ENCODE assay signal across 41 cellular contexts in genomic region chr12:7782055-7782454, GRCh38. TPM values are rescaled to one million over a fixed set of nuclear protein-coding genes. Genes with fewer than 3 reads are reported as not detected.
"Had no signal": no experiment of that assay in that cellular context is flagged by ENCODE, and none has a peak within 500 bp of the region (broad histone marks: within the 10 kb centered on the region; RNA-seq: fewer than 3 reads in every experiment).

No MANE protein-coding gene starts in this region.

- DNase-seq: activated CD4-positive, alpha-beta memory T cell treated with anti-CD3 and anti-CD28 coated beads, Interleukin-2, amount 10 ng/mL, durations not matched to agents 7 days and 5 days; activated CD4-positive, alpha-beta T cell treated with anti-CD3 and anti-CD28 coated beads for 1 hour; activated CD4-positive, alpha-beta T cell treated with anti-CD3 and anti-CD28 coated beads for 36 hours; activated CD4-positive, alpha-beta T cell treated with anti-CD3 and anti-CD28 coated beads for 48 hours; activated CD4-positive, alpha-beta T cell treated with anti-CD3 and anti-CD28 coated beads, Interleukin-2, amount 10 ng/mL, durations not matched to agents 7 days and 5 days; activated CD4-positive, alpha-beta T cell treated with anti-CD3 and anti-CD28 coated beads, Interleukin-2, amount 50 U/mL, for 48 hours; activated CD4-positive, CD25-positive, alpha-beta regulatory T cell; activated CD8-positive, alpha-beta memory T cell treated with anti-CD3 and anti-CD28 coated beads for 24 hours; activated CD8-positive, alpha-beta memory T cell treated with anti-CD3 and anti-CD28 coated beads, Interleukin-2, amount 10 ng/mL, durations not matched to agents 7 days and 5 days; activated CD8-positive, alpha-beta memory T cell treated with anti-CD3 and anti-CD28 coated beads, Interleukin-2, amount 50 U/mL, for 48 hours; activated CD8-positive, alpha-beta T cell treated with anti-CD3 and anti-CD28 coated beads, Interleukin-2, amount 10 ng/mL, durations not matched to agents 7 days and 5 days; activated effector memory CD4-positive, alpha-beta T cell treated with Interleukin-2 at 50 U/mL for 16 hours; activated gamma-delta T cell; activated naive CD4-positive, alpha-beta T cell treated with anti-CD3 and anti-CD28 coated beads, Interleukin-2, amount 10 ng/mL, durations not matched to agents 7 days and 5 days; activated naive CD4-positive, alpha-beta T cell treated with Interleukin-2 at 50 U/mL for 16 hours; activated naive CD8-positive, alpha-beta T cell treated with anti-CD3 and anti-CD28 coated beads, Interleukin-2, amount 10 ng/mL, durations not matched to agents 7 days and 5 days; activated naive CD8-positive, alpha-beta T cell treated with anti-CD3 and anti-CD28 coated beads, Interleukin-2, amount 50 U/mL, for 24 hours; activated T-cell treated with anti-CD3 and anti-CD28 coated beads, Interleukin-2, amount 50 U/mL, for 24 hours; activated T-cell treated with anti-CD3 and anti-CD28 coated beads, Interleukin-2, amount 50 U/mL, for 48 hours; amygdala; anterior cingulate cortex; caudate nucleus; cerebellar nuclear complex; T-helper 1 cell; T-helper 2 cell; T-helper 9 cell had no signal

- H3K27ac Mint-ChIP-seq: activated CD4-positive, alpha-beta memory T cell treated with anti-CD3 and anti-CD28 coated beads, Interleukin-2, amount 10 ng/mL, durations not matched to agents 7 days and 5 days; activated CD4-positive, alpha-beta T cell treated with anti-CD3 and anti-CD28 coated beads for 36 hours; activated CD4-positive, alpha-beta T cell treated with anti-CD3 and anti-CD28 coated beads, Interleukin-2, amount 10 ng/mL, durations not matched to agents 7 days and 5 days; activated CD8-positive, alpha-beta memory T cell treated with anti-CD3 and anti-CD28 coated beads, Interleukin-2, amount 10 ng/mL, durations not matched to agents 7 days and 5 days; activated CD8-positive, alpha-beta T cell treated with anti-CD3 and anti-CD28 coated beads, Interleukin-2, amount 10 ng/mL, durations not matched to agents 7 days and 5 days; activated naive CD4-positive, alpha-beta T cell treated with anti-CD3 and anti-CD28 coated beads, Interleukin-2, amount 10 ng/mL, durations not matched to agents 7 days and 5 days; activated naive CD4-positive, alpha-beta T cell treated with anti-CD3 and anti-CD28 coated beads, Interleukin-2, amount 50 U/mL, for 24 hours; activated naive CD8-positive, alpha-beta T cell; activated naive CD8-positive, alpha-beta T cell treated with anti-CD3 and anti-CD28 coated beads, Interleukin-2, amount 10 ng/mL, durations not matched to agents 7 days and 5 days; activated naive CD8-positive, alpha-beta T cell treated with anti-CD3 and anti-CD28 coated beads, Interleukin-2, amount 50 U/mL, for 24 hours; activated T-cell treated with anti-CD3 and anti-CD28 coated beads, Interleukin-2, amount 50 U/mL, for 24 hours; activated T-helper 2 cell treated with anti-CD3 and anti-CD28 coated beads, Interferon-gamma antibody, Interleukin-2, Interleukin-4, amounts not matched to agents 10 μg/mL and 5 μg/mL and 100 μg/mL, durations not matched to agents 14 hours and 24 hours and 36 hours; brain; T-helper 1 cell treated with Interleukin-12 subunit alpha and Interleukin-12 subunit beta and Interleukin-4 antibody, amounts not matched to agents 30 μg/mL and 1 μg/mL, for 36 hours; T-helper 2 cell treated with Interferon-gamma antibody and Interleukin-4, amounts not matched to agents 5 μg/mL and 100 μg/mL, for 36 hours had no signal

- H3K27ac ChIP-seq: ascending aorta, cardiac muscle cell, VCaP had no signal

- H3K4me3 Mint-ChIP-seq: activated CD4-positive, alpha-beta memory T cell treated with anti-CD3 and anti-CD28 coated beads, Interleukin-2, amount 10 ng/mL, durations not matched to agents 7 days and 5 days; activated CD4-positive, alpha-beta T cell treated with anti-CD3 and anti-CD28 coated beads for 36 hours; activated CD4-positive, alpha-beta T cell treated with anti-CD3 and anti-CD28 coated beads, Interleukin-2, amount 10 ng/mL, durations not matched to agents 7 days and 5 days; activated CD8-positive, alpha-beta memory T cell treated with anti-CD3 and anti-CD28 coated beads, Interleukin-2, amount 10 ng/mL, durations not matched to agents 7 days and 5 days; activated CD8-positive, alpha-beta T cell treated with anti-CD3 and anti-CD28 coated beads, Interleukin-2, amount 10 ng/mL, durations not matched to agents 7 days and 5 days; activated naive CD4-positive, alpha-beta T cell treated with anti-CD3 and anti-CD28 coated beads, Interleukin-2, amount 10 ng/mL, durations not matched to agents 7 days and 5 days; activated naive CD4-positive, alpha-beta T cell treated with anti-CD3 and anti-CD28 coated beads, Interleukin-2, amount 50 U/mL, for 24 hours; activated naive CD8-positive, alpha-beta T cell; activated naive CD8-positive, alpha-beta T cell treated with anti-CD3 and anti-CD28 coated beads, Interleukin-2, amount 10 ng/mL, durations not matched to agents 7 days and 5 days; activated naive CD8-positive, alpha-beta T cell treated with anti-CD3 and anti-CD28 coated beads, Interleukin-2, amount 50 U/mL, for 24 hours; activated T-cell treated with anti-CD3 and anti-CD28 coated beads, Interleukin-2, amount 50 U/mL, for 24 hours; brain; central memory CD8-positive, alpha-beta T cell; T-helper 1 cell treated with Interleukin-12 subunit alpha and Interleukin-12 subunit beta and Interleukin-4 antibody, amounts not matched to agents 30 μg/mL and 1 μg/mL, for 36 hours; T-helper 2 cell treated with Interferon-gamma antibody and Interleukin-4, amounts not matched to agents 5 μg/mL and 100 μg/mL, for 36 hours had no signal

- FAIRE-seq: bronchial epithelial cell, TTC549 had no signal

- H3K9me3 Mint-ChIP-seq: activated CD4-positive, alpha-beta memory T cell treated with anti-CD3 and anti-CD28 coated beads, Interleukin-2, amount 10 ng/mL, durations not matched to agents 7 days and 5 days; activated CD4-positive, alpha-beta T cell treated with anti-CD3 and anti-CD28 coated beads, Interleukin-2, amount 10 ng/mL, durations not matched to agents 7 days and 5 days; activated naive CD4-positive, alpha-beta T cell treated with anti-CD3 and anti-CD28 coated beads, Interleukin-2, amount 10 ng/mL, durations not matched to agents 7 days and 5 days; activated naive CD4-positive, alpha-beta T cell treated with anti-CD3 and anti-CD28 coated beads, Interleukin-2, amount 50 U/mL, for 24 hours; activated naive CD8-positive, alpha-beta T cell treated with anti-CD3 and anti-CD28 coated beads, Interleukin-2, amount 10 ng/mL, durations not matched to agents 7 days and 5 days; activated naive CD8-positive, alpha-beta T cell treated with anti-CD3 and anti-CD28 coated beads, Interleukin-2, amount 50 U/mL, for 24 hours; activated T-cell treated with anti-CD3 and anti-CD28 coated beads, Interleukin-2, amount 50 U/mL, for 24 hours; activated T-helper 2 cell treated with anti-CD3 and anti-CD28 coated beads, Interferon-gamma antibody, Interleukin-2, Interleukin-4, amounts not matched to agents 10 μg/mL and 5 μg/mL and 100 μg/mL, durations not matched to agents 14 hours and 24 hours and 36 hours; brain; central memory CD8-positive, alpha-beta T cell; T-helper 1 cell treated with Interleukin-12 subunit alpha and Interleukin-12 subunit beta and Interleukin-4 antibody, amounts not matched to agents 30 μg/mL and 1 μg/mL, for 36 hours; T-helper 2 cell treated with Interferon-gamma antibody and Interleukin-4, amounts not matched to agents 5 μg/mL and 100 μg/mL, for 36 hours had no signal

- H3K4me3 ChIP-seq: ascending aorta, cardiac muscle cell had no signal

- ATAC-seq: activated CD4-positive, alpha-beta T cell treated with anti-CD3 and anti-CD28 coated beads for 36 hours; activated CD4-positive, CD25-positive, alpha-beta regulatory T cell treated with anti-CD3 and anti-CD28 coated beads, Interleukin-2, amount 50 U/mL, for 24 hours; activated CD8-positive, alpha-beta memory T cell treated with anti-CD3 and anti-CD28 coated beads, Interleukin-2, amount 10 ng/mL, durations not matched to agents 7 days and 5 days; activated CD8-positive, alpha-beta T cell treated with anti-CD3 and anti-CD28 coated beads, Interleukin-2, amount 10 ng/mL, durations not matched to agents 7 days and 5 days; activated naive CD8-positive, alpha-beta T cell treated with anti-CD3 and anti-CD28 coated beads, Interleukin-2, amount 50 U/mL, for 24 hours had no signal

- H3K27me3 Mint-ChIP-seq: activated CD4-positive, alpha-beta T cell treated with anti-CD3 and anti-CD28 coated beads, Interleukin-2, amount 10 ng/mL, durations not matched to agents 7 days and 5 days; activated naive CD4-positive, alpha-beta T cell treated with anti-CD3 and anti-CD28 coated beads, Interleukin-2, amount 10 ng/mL, durations not matched to agents 7 days and 5 days had no signal

- H3K27me3 ChIP-seq: ascending aorta, cardiac muscle cell had no signal

- H3K9me3 ChIP-seq: ascending aorta had no signal

- H3K4me1 Mint-ChIP-seq: activated CD4-positive, alpha-beta memory T cell treated with anti-CD3 and anti-CD28 coated beads, Interleukin-2, amount 10 ng/mL, durations not matched to agents 7 days and 5 days; activated CD4-positive, alpha-beta T cell treated with anti-CD3 and anti-CD28 coated beads for 36 hours; activated CD4-positive, alpha-beta T cell treated with anti-CD3 and anti-CD28 coated beads, Interleukin-2, amount 10 ng/mL, durations not matched to agents 7 days and 5 days; activated CD8-positive, alpha-beta memory T cell treated with anti-CD3 and anti-CD28 coated beads, Interleukin-2, amount 10 ng/mL, durations not matched to agents 7 days and 5 days; activated naive CD4-positive, alpha-beta T cell treated with anti-CD3 and anti-CD28 coated beads, Interleukin-2, amount 10 ng/mL, durations not matched to agents 7 days and 5 days; activated naive CD4-positive, alpha-beta T cell treated with anti-CD3 and anti-CD28 coated beads, Interleukin-2, amount 50 U/mL, for 24 hours; activated naive CD8-positive, alpha-beta T cell treated with anti-CD3 and anti-CD28 coated beads, Interleukin-2, amount 10 ng/mL, durations not matched to agents 7 days and 5 days; activated naive CD8-positive, alpha-beta T cell treated with anti-CD3 and anti-CD28 coated beads, Interleukin-2, amount 50 U/mL, for 24 hours; brain; central memory CD8-positive, alpha-beta T cell had no signal

- H3K36me3 Mint-ChIP-seq: activated CD8-positive, alpha-beta memory T cell treated with anti-CD3 and anti-CD28 coated beads, Interleukin-2, amount 10 ng/mL, durations not matched to agents 7 days and 5 days; activated naive CD4-positive, alpha-beta T cell treated with anti-CD3 and anti-CD28 coated beads, Interleukin-2, amount 10 ng/mL, durations not matched to agents 7 days and 5 days; activated naive CD4-positive, alpha-beta T cell treated with anti-CD3 and anti-CD28 coated beads, Interleukin-2, amount 50 U/mL, for 24 hours; activated naive CD8-positive, alpha-beta T cell; activated naive CD8-positive, alpha-beta T cell treated with anti-CD3 and anti-CD28 coated beads, Interleukin-2, amount 10 ng/mL, durations not matched to agents 7 days and 5 days; brain had no signal

- H3K4me1 ChIP-seq: ascending aorta had no signal

- H3K36me3 ChIP-seq: ascending aorta, cardiac muscle cell had no signal

RNA-seq across cellular contexts. Expression of gene NANOG, which starts 7.1 kb away (rescaled TPM):
- total RNA-seq: activated CD4-positive, alpha-beta memory T cell treated with anti-CD3 and anti-CD28 coated beads, Interleukin-2, amount 10 ng/mL, durations not matched to agents 7 days and 5 days; activated CD4-positive, alpha-beta T cell treated with anti-CD3 and anti-CD28 coated beads for 36 hours; activated CD4-positive, alpha-beta T cell treated with anti-CD3 and anti-CD28 coated beads, Interleukin-2, amount 10 ng/mL, durations not matched to agents 7 days and 5 days; activated CD8-positive, alpha-beta memory T cell treated with anti-CD3 and anti-CD28 coated beads, Interleukin-2, amount 10 ng/mL, durations not matched to agents 7 days and 5 days; activated CD8-positive, alpha-beta T cell treated with anti-CD3 and anti-CD28 coated beads, Interleukin-2, amount 10 ng/mL, durations not matched to agents 7 days and 5 days; activated naive CD8-positive, alpha-beta T cell treated with anti-CD3 and anti-CD28 coated beads, Interleukin-2, amount 10 ng/mL, durations not matched to agents 7 days and 5 days; activated T-helper 2 cell treated with anti-CD3 and anti-CD28 coated beads, Interferon-gamma antibody, Interleukin-2, Interleukin-4, amounts not matched to agents 10 μg/mL and 5 μg/mL and 100 μg/mL, durations not matched to agents 14 hours and 24 hours and 36 hours; ascending aorta; bronchial epithelial cell; chondrocyte had no signal
- polyA plus RNA-seq: adipose tissue, cardiac muscle cell had no signal

RNA-seq across cellular contexts. Expression of gene NANOGNB, which starts 17.0 kb away (rescaled TPM):
- total RNA-seq: activated CD4-positive, alpha-beta memory T cell treated with anti-CD3 and anti-CD28 coated beads, Interleukin-2, amount 10 ng/mL, durations not matched to agents 7 days and 5 days; activated CD4-positive, alpha-beta T cell treated with anti-CD3 and anti-CD28 coated beads for 36 hours; activated CD4-positive, alpha-beta T cell treated with anti-CD3 and anti-CD28 coated beads, Interleukin-2, amount 10 ng/mL, durations not matched to agents 7 days and 5 days; activated CD8-positive, alpha-beta memory T cell treated with anti-CD3 and anti-CD28 coated beads, Interleukin-2, amount 10 ng/mL, durations not matched to agents 7 days and 5 days; activated CD8-positive, alpha-beta T cell treated with anti-CD3 and anti-CD28 coated beads, Interleukin-2, amount 10 ng/mL, durations not matched to agents 7 days and 5 days; activated naive CD8-positive, alpha-beta T cell treated with anti-CD3 and anti-CD28 coated beads, Interleukin-2, amount 10 ng/mL, durations not matched to agents 7 days and 5 days; activated T-helper 2 cell treated with anti-CD3 and anti-CD28 coated beads, Interferon-gamma antibody, Interleukin-2, Interleukin-4, amounts not matched to agents 10 μg/mL and 5 μg/mL and 100 μg/mL, durations not matched to agents 14 hours and 24 hours and 36 hours; ascending aorta; bronchial epithelial cell; cardiac muscle cell; chondrocyte had no signal
- polyA plus RNA-seq: adipose tissue, cardiac muscle cell had no signal

RNA-seq across cellular contexts. Expression of gene CLEC4C, which starts 34.9 kb away (rescaled TPM):
- total RNA-seq: activated CD4-positive, alpha-beta memory T cell treated with anti-CD3 and anti-CD28 coated beads, Interleukin-2, amount 10 ng/mL, durations not matched to agents 7 days and 5 days; activated CD4-positive, alpha-beta T cell treated with anti-CD3 and anti-CD28 coated beads for 36 hours; activated CD4-positive, alpha-beta T cell treated with anti-CD3 and anti-CD28 coated beads, Interleukin-2, amount 10 ng/mL, durations not matched to agents 7 days and 5 days; activated CD8-positive, alpha-beta memory T cell treated with anti-CD3 and anti-CD28 coated beads, Interleukin-2, amount 10 ng/mL, durations not matched to agents 7 days and 5 days; activated CD8-positive, alpha-beta T cell treated with anti-CD3 and anti-CD28 coated beads, Interleukin-2, amount 10 ng/mL, durations not matched to agents 7 days and 5 days; activated naive CD8-positive, alpha-beta T cell treated with anti-CD3 and anti-CD28 coated beads, Interleukin-2, amount 10 ng/mL, durations not matched to agents 7 days and 5 days; activated T-helper 2 cell treated with anti-CD3 and anti-CD28 coated beads, Interferon-gamma antibody, Interleukin-2, Interleukin-4, amounts not matched to agents 10 μg/mL and 5 μg/mL and 100 μg/mL, durations not matched to agents 14 hours and 24 hours and 36 hours; ascending aorta; bronchial epithelial cell; cardiac muscle cell; chondrocyte had no signal
- polyA plus RNA-seq: adipose tissue, cardiac muscle cell had no signal
